In genomic region chrX:56788717-56789122, GRCh38 we compare ENCODE assay signal across 1 cellular context.
TF ChIP-seq lines count a peak whose summit lies in the region.

No MANE protein-coding gene starts in this region.

TF ChIP-seq in GM12878, 131 proteins besides CTCF, POLR2A, EP300 and RAD21 (continued from another document):
- TF ChIP-seq RELB (IDR thresholded peaks at IDR 0.05; ENCODE audit: low read depth) (no peak), ZBTB33 (IDR thresholded peaks at IDR 0.05) (no peak), MTA2 (IDR thresholded peaks at IDR 0.05; ENCODE audit: low read depth) (no peak), HDGF (IDR thresholded peaks at IDR 0.05) (no peak), SPI1 (IDR thresholded peaks at IDR 0.05; ENCODE audit: borderline replicate concordance, insufficient read depth, low read depth, low read length) (no peak), SMC3 (IDR thresholded peaks at IDR 0.05; ENCODE audit: borderline replicate concordance, low read length) (peak; percentile 33; the same call in 1 of the 2 replicates)
